In genomic region chr13:102195566-102196462, GRCh38 we compare ENCODE assay signal across 1 cellular context.
TF ChIP-seq lines count a peak whose summit lies in the region.

No MANE protein-coding gene starts in this region.

TF ChIP-seq in IMR-90, 13 proteins besides CTCF, POLR2A, EP300 and RAD21 (continued from another document):
- TF ChIP-seq, protein P1, sequence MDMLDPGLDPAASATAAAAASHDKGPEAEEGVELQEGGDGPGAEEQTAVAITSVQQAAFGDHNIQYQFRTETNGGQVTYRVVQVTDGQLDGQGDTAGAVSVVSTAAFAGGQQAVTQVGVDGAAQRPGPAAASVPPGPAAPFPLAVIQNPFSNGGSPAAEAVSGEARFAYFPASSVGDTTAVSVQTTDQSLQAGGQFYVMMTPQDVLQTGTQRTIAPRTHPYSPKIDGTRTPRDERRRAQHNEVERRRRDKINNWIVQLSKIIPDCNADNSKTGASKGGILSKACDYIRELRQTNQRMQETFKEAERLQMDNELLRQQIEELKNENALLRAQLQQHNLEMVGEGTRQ (IDR thresholded peaks at IDR 0.05; ENCODE audit: low read depth, low read length), result no peak
- TF ChIP-seq RFX5 (IDR thresholded peaks at IDR 0.05; ENCODE audit: low read depth, low read length) (no peak), RCOR1 (IDR thresholded peaks at IDR 0.05; ENCODE audit: insufficient replicate concordance, low read length) (no peak), ELK1 (IDR thresholded peaks at IDR 0.05; ENCODE audit: borderline replicate concordance, low read depth, low read length) (no peak), SMC3 (IDR thresholded peaks at IDR 0.05; ENCODE audit: low read depth, low read length) (no peak), MAZ (IDR thresholded peaks at IDR 0.05; ENCODE audit: borderline replicate concordance, low read depth, low read length) (no peak)
TF ChIP-seq in IMR-90: peak in this region for 0.
